ENCODE assay signal across 11 cellular contexts in the genomic region with DNA sequence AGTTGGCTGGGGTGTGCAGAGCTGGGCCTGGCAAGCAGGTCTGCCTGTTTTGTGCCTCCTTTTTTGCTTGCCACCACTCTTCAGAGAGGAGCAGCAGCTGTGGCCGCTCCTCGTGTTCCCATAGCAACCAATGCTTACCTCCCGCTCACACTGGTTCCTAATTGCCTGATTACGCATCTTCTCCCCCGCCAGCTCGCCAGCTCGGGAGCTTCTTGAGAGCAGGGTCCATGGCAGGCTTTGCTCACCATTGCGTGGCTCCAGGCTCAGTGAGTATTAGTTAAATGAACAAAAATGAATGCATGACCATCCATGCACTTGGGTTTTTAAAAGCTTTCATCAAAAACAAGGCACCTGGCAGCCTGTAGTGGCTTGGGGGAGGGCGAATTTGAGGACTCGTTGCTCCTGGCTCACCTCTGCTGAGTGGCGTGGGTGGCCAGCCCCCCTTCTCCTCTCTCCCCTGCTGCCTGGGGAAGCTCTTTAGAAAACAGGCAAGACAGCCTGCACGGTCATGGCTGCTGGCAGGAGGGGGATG. TPM values are rescaled to one million over a fixed set of nuclear protein-coding genes. Genes with fewer than 3 reads are reported as not detected.
A peak's percentile ranks its signal among the peaks of the same experiment; 100 is the strongest.
DNase-seq lines count a peak whose midpoint lies in the region; ATAC-seq and TF ChIP-seq lines count a peak whose summit lies in the region.
"Had no signal": no experiment of that assay in that cellular context is flagged by ENCODE, and none has a peak within 500 bp of the region (broad histone marks: within the 10 kb centered on the region; RNA-seq: fewer than 3 reads in every experiment).

No MANE protein-coding gene starts in this region.

- DNase-seq in COLO668 (lab: John Stamatoyannopoulos, UW; ENCODE audit: unreplicated experiment) (peak; percentile 0), NCI-H146 treated with DMSO at 0.1 percent for 48 hours (lab: John Stamatoyannopoulos, UW; ENCODE audit: unreplicated experiment) (peak; percentile 82), SHP77 treated with DMSO at 0.1 percent for 48 hours (lab: John Stamatoyannopoulos, UW) (peak; percentile 4), inferior parietal cortex (ENCODE audit: extremely low spot score) (peak; percentile 32), spleen (no peak), Right ventricle myocardium inferior (ENCODE audit: missing footprints) (no peak), upper lobe of right lung (no peak)
- DNase-seq: AML-193; kidney; stimulated activated naive CD8-positive, alpha-beta T cell treated with anti-CD3 and anti-CD28 coated beads, Interleukin-15, Interleukin-2, amounts not matched to agents 100 U/mL and 50 U/mL, for 24 hours had no signal

- H3K27ac ChIP-seq in spleen, result no peak overlapping the region
- H3K27ac ChIP-seq in upper lobe of right lung, result no peak overlapping the region

- H3K4me1 ChIP-seq in spleen (no peaks in the 10 kb centered on the region), upper lobe of right lung (no peaks in the 10 kb centered on the region)

- ATAC-seq in GM18867 (IDR thresholded peaks at IDR 0.05; ENCODE audit: unreplicated experiment) (no peak), Right ventricle myocardium inferior (no peak), upper lobe of right lung (no peak)
- ATAC-seq: stimulated activated naive CD8-positive, alpha-beta T cell treated with anti-CD3 and anti-CD28 coated beads, Interleukin-15, Interleukin-2, amounts not matched to agents 100 U/mL and 50 U/mL, for 24 hours had no signal

- no peaks in the 10 kb centered on the region for H3K36me3 ChIP-seq in spleen
- H3K36me3 ChIP-seq in upper lobe of right lung, result no peaks in the 10 kb centered on the region

- intact Hi-C loops in spleen (cut with DNase I; ENCODE audit: low total_unique reads) (no loop called here), Right ventricle myocardium inferior (cut with DNase I) (no loop called here), upper lobe of right lung (cut with DNase I) (no loop called here)

- TF ChIP-seq CTCF in spleen (IDR thresholded peaks at IDR 0.05 in 8 of 11, conservative IDR thresholded peaks at IDR 0.05 in 3 of 11), result no peak
- no peak for TF ChIP-seq CTCF in upper lobe of right lung (IDR thresholded peaks at IDR 0.05)

- TF ChIP-seq POLR2A in spleen (IDR thresholded peaks at IDR 0.05), result no peak

- H3K4me3 ChIP-seq in spleen (no peak overlapping the region), upper lobe of right lung (no peak overlapping the region)

- peaks cover 0 to 9% (median 2%) of the 10 kb centered on the region in 8 donors for H3K9me3 ChIP-seq in spleen
- H3K9me3 ChIP-seq in upper lobe of right lung, result no peaks in the 10 kb centered on the region

- peaks cover 0 to 24% (median 0%) of the 10 kb centered on the region in 7 donors for H3K27me3 ChIP-seq in spleen (replicated peaks in 1 of 7)
- H3K27me3 ChIP-seq in upper lobe of right lung, result no peaks in the 10 kb centered on the region

- WGBS in spleen, 5 donors, result 52 to 60% (median 59%) methylated on average over 8 to 12 of the region's 12 CpGs

RNA-seq across cellular contexts. Expression of gene PJA1, which starts 14.2 kb away (rescaled TPM):
- total RNA-seq in spleen (10 to 100 TPM; 13.2 to 22.2 (median 15.8) TPM), Right ventricle myocardium inferior (12.6 TPM), upper lobe of right lung (23.6 TPM)
- 10 to 100 TPM in 1 of 3 donors, 1 to 10 TPM in 2; 8.6 to 10.1 (median 9.1) TPM for polyA plus RNA-seq in spleen

Comparison
In these comparisons a context has a peak if more than half of its experiments do, and no peak if none do; other contexts are left out.
1. DNase-seq: peak in COLO668 (single experiment), NCI-H146 treated with DMSO at 0.1 percent for 48 hours (single experiment), SHP77 treated with DMSO at 0.1 percent for 48 hours (single experiment) and inferior parietal cortex (single experiment); none in spleen (single experiment), Right ventricle myocardium inferior (single experiment) and upper lobe of right lung (single experiment).